In genomic region chr12:52145941-52146821, GRCh38 we compare ENCODE assay signal across 14 cellular contexts. TPM values are rescaled to one million over a fixed set of nuclear protein-coding genes. Genes with fewer than 3 reads are reported as not detected.
DNase-seq lines count a peak whose midpoint lies in the region; ATAC-seq and TF ChIP-seq lines count a peak whose summit lies in the region.
"Had no signal": no experiment of that assay in that cellular context is flagged by ENCODE, and none has a peak within 500 bp of the region (broad histone marks: within the 10 kb centered on the region; RNA-seq: fewer than 3 reads in every experiment).

No MANE protein-coding gene starts in this region.

- H3K4me3 ChIP-seq in urinary bladder (ENCODE audit: low read depth, low read length) (no peak overlapping the region), foreskin fibroblast (ENCODE audit: low read depth in 1 of 2, low read length in 2 of 2) (no peak overlapping the region)

- H3K4me1 ChIP-seq in urinary bladder (ENCODE audit: insufficient read depth), result peaks cover 1% of the 10 kb centered on the region

- no peaks in the 10 kb centered on the region for H3K36me3 ChIP-seq in urinary bladder (ENCODE audit: insufficient read depth)

- H3K4me3 Mint-ChIP-seq in activated CD8-positive, alpha-beta memory T cell treated with anti-CD3 and anti-CD28 coated beads, Interleukin-2, amount 10 ng/mL, durations not matched to agents 7 days and 5 days, result no peak overlapping the region
- no peak overlapping the region for H3K4me3 Mint-ChIP-seq in endothelial cell (ENCODE audit: unreplicated experiment)
- no peak overlapping the region for H3K4me3 Mint-ChIP-seq in neural crest cell
- no peak overlapping the region for H3K4me3 Mint-ChIP-seq in activated naive CD4-positive, alpha-beta T cell treated with anti-CD3 and anti-CD28 coated beads for 36 hours

- H3K27ac Mint-ChIP-seq in activated CD8-positive, alpha-beta memory T cell treated with anti-CD3 and anti-CD28 coated beads, Interleukin-2, amount 10 ng/mL, durations not matched to agents 7 days and 5 days, result peak overlapping the region; percentile 5
- H3K27ac Mint-ChIP-seq in endothelial cell (ENCODE audit: unreplicated experiment) (peak overlapping the region; percentile 44), neural crest cell (ENCODE audit: unreplicated experiment) (peak overlapping the region; percentile 97)
- H3K27ac Mint-ChIP-seq in activated naive CD4-positive, alpha-beta T cell treated with anti-CD3 and anti-CD28 coated beads for 36 hours, result no peak overlapping the region

- no peaks in the 10 kb centered on the region for H3K4me1 Mint-ChIP-seq in activated CD8-positive, alpha-beta memory T cell treated with anti-CD3 and anti-CD28 coated beads, Interleukin-2, amount 10 ng/mL, durations not matched to agents 7 days and 5 days
- peaks cover 23% of the 10 kb centered on the region for H3K4me1 Mint-ChIP-seq in endothelial cell (ENCODE audit: unreplicated experiment)
- peaks cover 19% of the 10 kb centered on the region for H3K4me1 Mint-ChIP-seq in neural crest cell
- no peaks in the 10 kb centered on the region for H3K4me1 Mint-ChIP-seq in activated naive CD4-positive, alpha-beta T cell treated with anti-CD3 and anti-CD28 coated beads for 36 hours (ENCODE audit: low read depth)

- WGBS in urinary bladder, result 90% methylated on average over 12 of the region's 12 CpGs

- H3K27me3 Mint-ChIP-seq in activated CD8-positive, alpha-beta memory T cell treated with anti-CD3 and anti-CD28 coated beads, Interleukin-2, amount 10 ng/mL, durations not matched to agents 7 days and 5 days, result no peaks in the 10 kb centered on the region
- H3K27me3 Mint-ChIP-seq in endothelial cell (ENCODE audit: unreplicated experiment), result peaks cover 3% of the 10 kb centered on the region
- H3K27me3 Mint-ChIP-seq in neural crest cell (ENCODE audit: low read depth), result no peaks in the 10 kb centered on the region
- H3K27me3 Mint-ChIP-seq in activated naive CD4-positive, alpha-beta T cell treated with anti-CD3 and anti-CD28 coated beads for 36 hours (ENCODE audit: low read depth), result no peaks in the 10 kb centered on the region

- CTCF ChIA-PET in activated CD8-positive, alpha-beta memory T cell treated with anti-CD3 and anti-CD28 coated beads, Interleukin-2, amount 10 ng/mL, durations not matched to agents 7 days and 5 days (lab: Charles Lee), result interaction anchor here (0.8 to 1.2 kb wide), 2 partner anchors 9 to 834 kb away, joined by 3 read pairs; no protein-coding TSS in a partner anchor
- CTCF ChIA-PET in activated naive CD4-positive, alpha-beta T cell treated with anti-CD3 and anti-CD28 coated beads for 36 hours (lab: Charles Lee), result interaction anchor here (0.9 to 2.1 kb wide), 2 partner anchors 9 to 20 kb away, joined by 3 to 7 read pairs; no protein-coding TSS in a partner anchor

- H3K9me3 Mint-ChIP-seq in activated CD8-positive, alpha-beta memory T cell treated with anti-CD3 and anti-CD28 coated beads, Interleukin-2, amount 10 ng/mL, durations not matched to agents 7 days and 5 days (ENCODE audit: low read depth), result no peaks in the 10 kb centered on the region
- H3K9me3 Mint-ChIP-seq in endothelial cell (ENCODE audit: unreplicated experiment), result no peaks in the 10 kb centered on the region
- no peaks in the 10 kb centered on the region for H3K9me3 Mint-ChIP-seq in neural crest cell
- H3K9me3 Mint-ChIP-seq in activated naive CD4-positive, alpha-beta T cell treated with anti-CD3 and anti-CD28 coated beads for 36 hours, result no peaks in the 10 kb centered on the region

- ATAC-seq in activated CD8-positive, alpha-beta memory T cell treated with anti-CD3 and anti-CD28 coated beads, Interleukin-2, amount 10 ng/mL, durations not matched to agents 7 days and 5 days, result no peak
- no peak for ATAC-seq in GM18502 (IDR thresholded peaks at IDR 0.05; ENCODE audit: poor library complexity, unreplicated experiment)

- intact Hi-C loops in activated naive CD4-positive, alpha-beta T cell treated with anti-CD3 and anti-CD28 coated beads for 36 hours (cut with micrococcal nuclease), result no loop called here

- DNase-seq in activated CD8-positive, alpha-beta memory T cell treated with anti-CD3 and anti-CD28 coated beads, Interleukin-2, amount 10 ng/mL, durations not matched to agents 7 days and 5 days, result no peak
- DNase-seq in activated CD8-positive, alpha-beta memory T cell treated with anti-CD3 and anti-CD28 coated beads, Interleukin-2, amount 50 U/mL, for 48 hours, result no peak
- DNase-seq in endothelial cell (ENCODE audit: low spot score) (no peak), neural crest cell (ENCODE audit: low read depth, low spot score) (no peak), foreskin fibroblast (no peak)
- no peak for DNase-seq in activated naive CD4-positive, alpha-beta T cell treated with anti-CD3 and anti-CD28 coated beads for 36 hours
- DNase-seq: activated CD4-positive, alpha-beta T cell treated with anti-CD3 and anti-CD28 coated beads, Interleukin-2, amount 50 U/mL, for 1 hour; DMS79 treated with DMSO at 0.1 percent for 48 hours; NCI-H1105; NCI-H526 treated with DMSO at 0.1 percent for 48 hours had no signal

- H3K27ac ChIP-seq in urinary bladder (ENCODE audit: low read depth), result peak overlapping the region; percentile 91

- H3K36me3 Mint-ChIP-seq in activated CD8-positive, alpha-beta memory T cell treated with anti-CD3 and anti-CD28 coated beads, Interleukin-2, amount 10 ng/mL, durations not matched to agents 7 days and 5 days, result no peaks in the 10 kb centered on the region
- H3K36me3 Mint-ChIP-seq in endothelial cell (ENCODE audit: low read depth, unreplicated experiment) (peaks cover 3% of the 10 kb centered on the region), neural crest cell (ENCODE audit: low read depth) (no peaks in the 10 kb centered on the region)
- no peaks in the 10 kb centered on the region for H3K36me3 Mint-ChIP-seq in activated naive CD4-positive, alpha-beta T cell treated with anti-CD3 and anti-CD28 coated beads for 36 hours (ENCODE audit: low read depth)

- TF ChIP-seq CTCF in endothelial cell (IDR thresholded peaks at IDR 0.05; ENCODE audit: unreplicated experiment) (no peak), neural crest cell (conservative IDR thresholded peaks at IDR 0.05) (no peak), foreskin fibroblast (IDR thresholded peaks at IDR 0.05; ENCODE audit: low read depth, low read length) (no peak)

RNA-seq across cellular contexts. Expression of gene KRT80, which starts 45.6 kb away (rescaled TPM):
- total RNA-seq in activated CD8-positive, alpha-beta memory T cell treated with anti-CD3 and anti-CD28 coated beads, Interleukin-2, amount 10 ng/mL, durations not matched to agents 7 days and 5 days, result not detected
- total RNA-seq in endothelial cell (ENCODE audit: unreplicated experiment), result 1.5 TPM
- total RNA-seq in neural crest cell, result not detected in 2 replicates
- 1.7 TPM for total RNA-seq in urinary bladder
- 3.0 TPM for polyA plus RNA-seq in urinary bladder
- not detected for total RNA-seq in activated naive CD4-positive, alpha-beta T cell treated with anti-CD3 and anti-CD28 coated beads for 36 hours
- total RNA-seq: cerebellum, mononuclear cell had no signal
